Comparison of ENCODE assay signal across 22 cellular contexts in genomic region chr5:34900660-34901059, GRCh38.
"Had no signal": no experiment of that assay in that cellular context is flagged by ENCODE, and none has a peak within 500 bp of the region (broad histone marks: within the 10 kb centered on the region; RNA-seq: fewer than 3 reads in every experiment).

No MANE protein-coding gene starts in this region.

- ATAC-seq: activated CD8-positive, alpha-beta T cell treated with anti-CD3 and anti-CD28 coated beads for 36 hours; activated T-cell treated with anti-CD3 and anti-CD28 coated beads, Interleukin-2, amount 50 U/mL, for 72 hours; activated T-helper 17 cell treated with anti-CD3 and anti-CD28 coated beads, Interleukin-2, amount 50 U/mL, for 72 hours; K562; Panc1 had no signal

- DNase-seq: activated CD4-positive, alpha-beta T cell treated with anti-CD3 and anti-CD28 coated beads, Interleukin-2, amount 10 ng/mL, durations not matched to agents 24 days and 14 days; activated CD4-positive, alpha-beta T cell treated with anti-CD3 and anti-CD28 coated beads, Interleukin-2, amount 50 U/mL, for 4 hours; activated CD8-positive, alpha-beta T cell treated with anti-CD3 and anti-CD28 coated beads for 36 hours; activated effector memory CD4-positive, alpha-beta T cell treated with anti-CD3 and anti-CD28 coated beads, Interleukin-2, amount 50 U/mL, for 16 hours; activated naive CD4-positive, alpha-beta T cell; activated naive CD4-positive, alpha-beta T cell treated with anti-CD3 and anti-CD28 coated beads, Interleukin-2, amount 50 U/mL, for 16 hours; activated naive CD8-positive, alpha-beta T cell treated with anti-CD3 and anti-CD28 coated beads, Interleukin-2, amount 10 ng/mL, durations not matched to agents 7 days and 5 days; activated T-cell treated with anti-CD3 and anti-CD28 coated beads, Interleukin-2, amount 50 U/mL, for 1 hour; activated T-cell treated with anti-CD3 and anti-CD28 coated beads, Interleukin-2, amount 50 U/mL, for 72 hours; amygdala; NCI-H1105; NCI-H1436 treated with DMSO at 0.1 percent for 48 hours; NCI-H1694 treated with DMSO at 0.1 percent for 48 hours; NCI-H2081; NCI-H2171 treated with DMSO at 0.1 percent for 48 hours; NCI-H345; NCI-H526 treated with DMSO at 0.1 percent for 48 hours; SHP77; SK-N-SH had no signal
